In the genomic region with DNA sequence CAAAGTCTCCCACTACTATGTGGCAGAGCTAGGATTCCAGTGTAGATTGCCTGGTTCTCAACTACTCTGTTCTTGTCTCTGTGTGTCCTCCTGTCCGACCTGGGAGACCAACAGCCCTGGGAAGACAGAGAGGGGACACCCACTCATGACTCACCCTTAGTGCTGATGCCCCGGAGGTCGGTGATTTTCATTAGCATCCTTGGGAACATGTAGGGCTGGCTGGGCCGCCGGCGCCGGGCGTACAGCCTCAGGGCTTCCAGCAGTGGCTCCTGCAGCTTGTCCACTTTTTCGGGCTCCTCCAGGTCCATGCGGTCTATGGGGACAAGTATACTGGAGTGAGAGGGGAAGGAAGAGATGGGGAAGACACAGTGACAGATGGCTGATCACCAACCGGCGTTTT, we compare ENCODE assay signal across 12 cellular contexts. TPM values are rescaled to one million over a fixed set of nuclear protein-coding genes. Genes with fewer than 3 reads are reported as not detected.
DNase-seq lines count a peak whose midpoint lies in the region; ATAC-seq and TF ChIP-seq lines count a peak whose summit lies in the region.
"Had no signal": no experiment of that assay in that cellular context is flagged by ENCODE, and none has a peak within 500 bp of the region (broad histone marks: within the 10 kb centered on the region; RNA-seq: fewer than 3 reads in every experiment).

No MANE protein-coding gene starts in this region.

- peak overlapping the region in 4 of 12 donors; percentile 64 to 99 (median 84) for H3K27ac ChIP-seq in heart left ventricle
- no peak overlapping the region for H3K27ac ChIP-seq in right atrium auricular region
- H3K27ac ChIP-seq in Karpas-422 (ENCODE audit: low read length): no peak overlapping the region
- H3K27ac ChIP-seq in esophagus squamous epithelium: peak overlapping the region in 3 of 4 donors; percentile 9 to 100 (median 98)
- H3K27ac ChIP-seq in vagina: peak overlapping the region; percentile 99
- H3K27ac ChIP-seq in body of pancreas: no peak overlapping the region
- H3K27ac ChIP-seq: ascending aorta, foreskin keratinocyte, HL-60 had no signal

- TF ChIP-seq CTCF in heart left ventricle (IDR thresholded peaks at IDR 0.05) (no peak), right atrium auricular region (IDR thresholded peaks at IDR 0.05) (no peak), esophagus squamous epithelium (IDR thresholded peaks at IDR 0.05) (no peak), vagina (IDR thresholded peaks at IDR 0.05) (no peak), body of pancreas (IDR thresholded peaks at IDR 0.05) (no peak)

- peak overlapping the region; percentile 46 for H3K4me2 ChIP-seq in Karpas-422 (ENCODE audit: low read depth, low read length, poor library complexity, severe bottlenecking)

- H3K9me2 ChIP-seq in Karpas-422 (replicated peaks; ENCODE audit: insufficient read depth, low read length): no peaks in the 10 kb centered on the region

- DNase-seq in heart left ventricle: no peak
- DNase-seq in right atrium auricular region (ENCODE audit: low spot score): no peak
- peak; percentile 40 for DNase-seq in Karpas-422
- no peak for DNase-seq in esophagus squamous epithelium (lab: John Stamatoyannopoulos, UW)
- DNase-seq in vagina (ENCODE audit: extremely low spot score in 2 of 2): no peak
- DNase-seq in body of pancreas: no peak
- no peak for DNase-seq in AML-193 (lab: John Stamatoyannopoulos, UW)
- DNase-seq in retina: no peak
- DNase-seq: foreskin keratinocyte had no signal

- no peaks in the 10 kb centered on the region for H4K20me1 ChIP-seq in Karpas-422 (ENCODE audit: insufficient read depth, low read depth, low read length)

- H2AFZ ChIP-seq in Karpas-422 (ENCODE audit: low read length): peak overlapping the region; percentile 77; the same call in 1 of the 2 replicates

- peak overlapping the region; percentile 43 for H3K9ac ChIP-seq in Karpas-422 (ENCODE audit: low read length)

- H3K9me3 ChIP-seq in heart left ventricle: no peaks in the 10 kb centered on the region
- no peaks in the 10 kb centered on the region for H3K9me3 ChIP-seq in right atrium auricular region
- H3K9me3 ChIP-seq in Karpas-422 (ENCODE audit: low read length): no peaks in the 10 kb centered on the region
- no peaks in the 10 kb centered on the region for H3K9me3 ChIP-seq in esophagus squamous epithelium
- no peaks in the 10 kb centered on the region for H3K9me3 ChIP-seq in vagina
- no peaks in the 10 kb centered on the region for H3K9me3 ChIP-seq in body of pancreas
- H3K9me3 ChIP-seq: ascending aorta, sigmoid colon had no signal

- intact Hi-C loops in heart left ventricle (cut with DNase I): loop anchor here in 9 of 10 donors (1.0 to 10.0 kb wide), 9 partner anchors 38 to 292 kb away; a partner anchor contains a TSS
- intact Hi-C loops in esophagus squamous epithelium (cut with DNase I): loop anchor here (5.0 kb wide), 1 partner anchor 74 kb away; no protein-coding TSS in a partner anchor
- intact Hi-C loops in vagina (cut with DNase I): loop anchor here (5.0 to 10.0 kb wide), 2 partner anchors 74 to 202 kb away; no protein-coding TSS in a partner anchor
- intact Hi-C loops in body of pancreas (cut with DNase I): loop anchor here (5.0 kb wide), 2 partner anchors 44 to 74 kb away; no protein-coding TSS in a partner anchor

- H3K79me2 ChIP-seq in Karpas-422 (ENCODE audit: low read length): no peaks in the 10 kb centered on the region

- H3K27me3 ChIP-seq in heart left ventricle (no peaks in the 10 kb centered on the region), right atrium auricular region (no peaks in the 10 kb centered on the region), Karpas-422 (ENCODE audit: low read length) (no peaks in the 10 kb centered on the region), esophagus squamous epithelium (no peaks in the 10 kb centered on the region), vagina (no peaks in the 10 kb centered on the region), body of pancreas (no peaks in the 10 kb centered on the region)
- H3K27me3 ChIP-seq: ascending aorta, foreskin keratinocyte, sigmoid colon had no signal

- H3K36me3 ChIP-seq in heart left ventricle (peaks cover 0 to 56% (median 45%) of the 10 kb centered on the region in 9 donors), right atrium auricular region (peaks cover 34% of the 10 kb centered on the region), Karpas-422 (ENCODE audit: insufficient read depth, low read length) (no peaks in the 10 kb centered on the region), esophagus squamous epithelium (peaks cover 50 to 77% (median 52%) of the 10 kb centered on the region in 3 donors), vagina (peaks cover 0 to 61% of the 10 kb centered on the region in 2 donors), body of pancreas (replicated peaks in 1 of 2; ENCODE audit: insufficient read depth in 1 of 2, low read depth in 2 of 2) (peaks cover 0 to 6% of the 10 kb centered on the region in 2 donors)

- ATAC-seq in heart left ventricle (no peak), body of pancreas (no peak)

- TF ChIP-seq POLR2A in heart left ventricle (IDR thresholded peaks at IDR 0.05) (no peak), esophagus squamous epithelium (IDR thresholded peaks at IDR 0.05) (no peak), vagina (IDR thresholded peaks at IDR 0.05) (no peak), body of pancreas (IDR thresholded peaks at IDR 0.05) (no peak)

- H3K4me3 ChIP-seq in heart left ventricle (peak overlapping the region in 7 of 12 donors; percentile 6 to 60 (median 43)), right atrium auricular region (no peak overlapping the region), Karpas-422 (ENCODE audit: low read length) (peak overlapping the region; percentile 6; the same call in 1 of the 2 replicates), esophagus squamous epithelium (no peak overlapping the region), vagina (no peak overlapping the region), body of pancreas (no peak overlapping the region)
- H3K4me3 ChIP-seq: ascending aorta, sigmoid colon had no signal

- H3K4me1 ChIP-seq in heart left ventricle: peaks cover 17 to 74% (median 59%) of the 10 kb centered on the region in 12 donors
- H3K4me1 ChIP-seq in right atrium auricular region: peaks cover 0 to 58% of the 10 kb centered on the region in 2 donors
- peaks cover 38% of the 10 kb centered on the region for H3K4me1 ChIP-seq in Karpas-422 (ENCODE audit: low read length)
- peaks cover 35 to 70% (median 43%) of the 10 kb centered on the region in 3 donors for H3K4me1 ChIP-seq in esophagus squamous epithelium
- H3K4me1 ChIP-seq in vagina: peaks cover 65% of the 10 kb centered on the region
- peaks cover 19% of the 10 kb centered on the region for H3K4me1 ChIP-seq in body of pancreas

- 43 to 56% (median 50%) methylated on average over 12 of the region's 12 CpGs for WGBS in heart left ventricle, 4 donors
- WGBS in esophagus squamous epithelium, 2 donors: 32% methylated on average over 11 of the region's 12 CpGs; no CpG with 5 or more reads in 1 of the 2 donors
- WGBS in body of pancreas, 2 donors: 37 to 57% methylated on average over 5 to 12 of the region's 12 CpGs

RNA-seq across cellular contexts. Expression of a gene that starts 5.9 kb away (rescaled TPM):
- 10 to 100 TPM in 1 of 9 donors, 1 to 10 TPM in 5, under 1 TPM in 3; 0.12 to 11.6 (median 1.4) TPM for total RNA-seq in heart left ventricle
- under 1 TPM; 0.50 to 0.75 TPM for polyA plus RNA-seq in heart left ventricle
- under 1 TPM in 1 of 2 donors, not detected in 1; 0.47 TPM for total RNA-seq in right atrium auricular region
- 124 and 159 TPM in 2 replicates for total RNA-seq in Karpas-422 (2014; rRNA removed; shearing (Covaris generic); ENCODE audit: low replicate concordance)
- 1 to 10 TPM; 4.2 to 7.2 (median 5.9) TPM for total RNA-seq in esophagus squamous epithelium
- total RNA-seq in vagina: 3.7 TPM
- 1 to 10 TPM; 2.3 to 4.9 TPM for total RNA-seq in body of pancreas

RNA-seq across cellular contexts. Expression of a gene that starts 19.1 kb away (rescaled TPM):
- total RNA-seq in heart left ventricle (10 to 100 TPM in 7 of 9 donors, 1 to 10 TPM in 2; 6.4 to 22.5 (median 16.0) TPM), right atrium auricular region (10 to 100 TPM; 14.8 to 15.0 TPM), esophagus squamous epithelium (100 to 1,000 TPM in 3 of 4 donors, 10 to 100 TPM in 1; 98.0 to 171 (median 125) TPM), vagina (79.1 TPM), body of pancreas (10 to 100 TPM in 1 of 2 donors, 1 to 10 TPM in 1; 9.2 to 11.7 TPM)
- polyA plus RNA-seq in heart left ventricle: 10 to 100 TPM in 1 of 2 donors, 1 to 10 TPM in 1; 7.4 to 10.2 TPM
- total RNA-seq in Karpas-422 (2014; rRNA removed; shearing (Covaris generic); ENCODE audit: low replicate concordance): 1.7 and 6.5 TPM in 2 replicates

RNA-seq across cellular contexts. Expression of a gene that starts 32.2 kb away (rescaled TPM):
- total RNA-seq in heart left ventricle (10 to 100 TPM in 4 of 9 donors, 1 to 10 TPM in 5; 4.3 to 14.8 (median 8.2) TPM), right atrium auricular region (1 to 10 TPM; 3.4 to 4.9 TPM), esophagus squamous epithelium (10 to 100 TPM; 11.4 to 30.5 (median 15.7) TPM), vagina (44.9 TPM), body of pancreas (10 to 100 TPM; 31.4 to 64.3 TPM)
- polyA plus RNA-seq in heart left ventricle: 10 to 100 TPM in 1 of 2 donors, 1 to 10 TPM in 1; 4.6 to 26.5 TPM
- 13.1 and 19.2 TPM in 2 replicates for total RNA-seq in Karpas-422 (2014; rRNA removed; shearing (Covaris generic); ENCODE audit: low replicate concordance)

RNA-seq across cellular contexts. Expression of a gene that starts 32.4 kb away (rescaled TPM):
- 10 to 100 TPM in 7 of 9 donors, 1 to 10 TPM in 2; 4.8 to 27.4 (median 18.7) TPM for total RNA-seq in heart left ventricle
- polyA plus RNA-seq in heart left ventricle: 1 to 10 TPM; 6.1 to 6.7 TPM
- 1 to 10 TPM; 5.9 to 7.4 TPM for total RNA-seq in right atrium auricular region
- 24.0 and 30.6 TPM in 2 replicates for total RNA-seq in Karpas-422 (2014; rRNA removed; shearing (Covaris generic); ENCODE audit: low replicate concordance)
- total RNA-seq in esophagus squamous epithelium: 10 to 100 TPM in 2 of 4 donors, 1 to 10 TPM in 2; 6.9 to 21.2 (median 9.8) TPM
- 12.8 TPM for total RNA-seq in vagina
- 10 to 100 TPM; 10.1 to 21.4 TPM for total RNA-seq in body of pancreas

RNA-seq across cellular contexts. Expression of a gene that starts 55.2 kb away (rescaled TPM):
- 1 to 10 TPM in 2 of 9 donors, under 1 TPM in 7; 0.06 to 6.1 (median 0.43) TPM for total RNA-seq in heart left ventricle
- under 1 TPM; 0.15 to 0.18 TPM for polyA plus RNA-seq in heart left ventricle
- under 1 TPM; 0.12 to 0.59 TPM for total RNA-seq in right atrium auricular region
- total RNA-seq in Karpas-422 (2014; rRNA removed; shearing (Covaris generic); ENCODE audit: low replicate concordance): 9.4 and 22.8 TPM in 2 replicates
- 10 to 100 TPM; 32.2 to 85.6 (median 48.0) TPM for total RNA-seq in esophagus squamous epithelium
- total RNA-seq in vagina: 17.7 TPM
- total RNA-seq in body of pancreas: not detected
- total RNA-seq: ascending aorta had no signal

Comparison
In these comparisons a context has a peak if more than half of its experiments do, and no peak if none do; other contexts are left out.
1. H3K4me3 ChIP-seq: peak in heart left ventricle (7 of 12) and Karpas-422 (single experiment); none in right atrium auricular region (0 of 2), esophagus squamous epithelium (0 of 4), vagina (0 of 2) and body of pancreas (0 of 2).
2. H3K27ac ChIP-seq: peak in esophagus squamous epithelium (3 of 4) and vagina (single experiment); none in right atrium auricular region (0 of 2), Karpas-422 (single experiment) and body of pancreas (0 of 4).